In the genomic region with DNA sequence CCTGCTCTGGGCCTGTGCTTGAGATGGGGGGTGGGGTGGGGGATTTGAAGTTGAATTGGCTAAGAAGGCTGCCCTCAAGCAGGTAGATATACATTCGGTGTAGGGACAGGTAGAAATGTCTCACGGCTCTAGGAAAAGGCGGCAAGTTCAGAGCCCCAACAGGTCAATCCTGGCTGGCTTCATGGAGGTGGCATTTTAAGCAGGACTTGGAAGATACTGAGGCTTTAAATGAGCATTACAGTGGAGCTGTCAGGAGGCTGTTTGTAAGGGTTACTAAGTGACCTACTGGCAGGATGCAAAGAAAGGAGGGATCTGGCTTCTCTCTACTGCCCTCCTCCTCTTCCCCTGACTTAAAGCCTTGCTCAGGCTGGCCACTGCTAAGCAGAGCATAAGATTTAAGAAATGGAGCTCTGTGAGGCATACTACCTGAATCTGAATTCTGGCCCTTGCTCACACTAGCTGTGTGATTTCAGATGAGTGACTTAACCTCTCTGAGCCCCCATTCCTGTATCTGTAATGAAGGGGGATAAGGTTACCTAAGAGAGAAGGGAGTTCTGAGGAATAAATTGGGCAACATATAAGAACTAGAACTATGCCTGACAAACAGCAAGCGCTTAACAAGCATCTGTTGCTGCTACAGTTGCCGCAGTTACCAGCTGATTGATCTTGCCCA, we compare ENCODE assay signal across 23 cellular contexts.
DNase-seq lines count a peak whose midpoint lies in the region; ATAC-seq, FAIRE-seq and TF ChIP-seq lines count a peak whose summit lies in the region.
"Had no signal": no experiment of that assay in that cellular context is flagged by ENCODE, and none has a peak within 500 bp of the region (broad histone marks: within the 10 kb centered on the region; RNA-seq: fewer than 3 reads in every experiment).

No MANE protein-coding gene starts in this region.

- H2BK15ac ChIP-seq in mesendoderm (replicated peaks; ENCODE audit: low read depth), result no peak overlapping the region

- H3K4me3 Mint-ChIP-seq in CD14-positive monocyte (peak overlapping the region in 1 of 2 donors; percentile 4), WTC11 (no peak overlapping the region)
- no peak overlapping the region for H3K4me3 Mint-ChIP-seq in stimulated activated effector memory CD8-positive, alpha-beta T cell treated with anti-CD3 and anti-CD28 coated beads, Interleukin-12 subunit alpha, Interleukin-12 subunit beta, amount 100 ng/mL, for 72 hours
- H3K4me3 Mint-ChIP-seq: B cell; CD8-positive, alpha-beta memory T cell had no signal

- no peak overlapping the region for H2BK5ac ChIP-seq in mesendoderm (ENCODE audit: low read length)

- TF ChIP-seq EP300 in A549 (IDR thresholded peaks at IDR 0.05), result no peak

- H3K79me2 ChIP-seq in mesendoderm (ENCODE audit: control insufficient read depth, insufficient read depth, low read length), result no peaks in the 10 kb centered on the region

- no peak overlapping the region for H3K56ac ChIP-seq in mesendoderm (ENCODE audit: low read length)

- TF ChIP-seq CTCF in A549 (IDR thresholded peaks at IDR 0.05) (no peak), CD14-positive monocyte (IDR thresholded peaks at IDR 0.05) (no peak), WTC11 (IDR thresholded peaks at IDR 0.05) (no peak)

- no peaks in the 10 kb centered on the region for H3K9me3 Mint-ChIP-seq in CD14-positive monocyte
- H3K9me3 Mint-ChIP-seq in WTC11, result no peaks in the 10 kb centered on the region
- H3K9me3 Mint-ChIP-seq in stimulated activated effector memory CD8-positive, alpha-beta T cell treated with anti-CD3 and anti-CD28 coated beads, Interleukin-12 subunit alpha, Interleukin-12 subunit beta, amount 100 ng/mL, for 72 hours, result no peaks in the 10 kb centered on the region
- H3K9me3 Mint-ChIP-seq: CD8-positive, alpha-beta memory T cell had no signal

- intact Hi-C loops in CD14-positive monocyte (cut with micrococcal nuclease), result loop anchor here in 1 of 2 donors (10.0 kb wide), 1 partner anchor 70 kb away; no protein-coding TSS in a partner anchor

- H3K36me3 Mint-ChIP-seq in CD14-positive monocyte, result peaks cover 12 to 17% of the 10 kb centered on the region in 2 donors
- H3K36me3 Mint-ChIP-seq in WTC11, result no peaks in the 10 kb centered on the region
- no peaks in the 10 kb centered on the region for H3K36me3 Mint-ChIP-seq in stimulated activated effector memory CD8-positive, alpha-beta T cell treated with anti-CD3 and anti-CD28 coated beads, Interleukin-12 subunit alpha, Interleukin-12 subunit beta, amount 100 ng/mL, for 72 hours
- H3K36me3 Mint-ChIP-seq: CD8-positive, alpha-beta memory T cell had no signal

- H3K27ac ChIP-seq in A549, result no peak overlapping the region
- no peak overlapping the region for H3K27ac ChIP-seq in mesendoderm (ENCODE audit: low read depth, low read length)
- H3K27ac ChIP-seq: C4-2B, SJSA1 had no signal

- no peak overlapping the region for H3K18ac ChIP-seq in mesendoderm (ENCODE audit: low read length)

- WGBS in A549 (ENCODE audit: missing lambda C conversion rate), result 79% methylated on average over 5 of the region's 5 CpGs
- no CpG with 5 or more reads among the region's 5 CpGs for WGBS in mesendoderm (ENCODE audit: extremely low coverage, insufficient coverage, low lambda C conversion rate)

- peaks cover 0 to 2% (median 0%) of the 10 kb centered on the region in 3 donors for H3K27me3 Mint-ChIP-seq in CD14-positive monocyte (ENCODE audit: low read depth in 3 of 3)
- H3K27me3 Mint-ChIP-seq in WTC11 (ENCODE audit: low read depth), result no peaks in the 10 kb centered on the region

- no peaks in the 10 kb centered on the region for H3K79me1 ChIP-seq in mesendoderm (ENCODE audit: low read length)

- no peak for FAIRE-seq in A549 (lab: Jason Lieb, UNC)
- FAIRE-seq: GM18507 had no signal

- H3K4me1 Mint-ChIP-seq in CD14-positive monocyte, result peaks cover 78% of the 10 kb centered on the region
- H3K4me1 Mint-ChIP-seq in WTC11, result peaks cover 46% of the 10 kb centered on the region
- no peaks in the 10 kb centered on the region for H3K4me1 Mint-ChIP-seq in stimulated activated effector memory CD8-positive, alpha-beta T cell treated with anti-CD3 and anti-CD28 coated beads, Interleukin-12 subunit alpha, Interleukin-12 subunit beta, amount 100 ng/mL, for 72 hours
- H3K4me1 Mint-ChIP-seq: B cell had no signal

- H3K4me1 ChIP-seq in A549 (no peaks in the 10 kb centered on the region), mesendoderm (ENCODE audit: control insufficient read depth, low read depth, low read length) (peaks cover 3% of the 10 kb centered on the region)
- H3K4me1 ChIP-seq: SJSA1 had no signal

- no peak overlapping the region for H3K9ac ChIP-seq in mesendoderm (ENCODE audit: low read length)

- no peaks in the 10 kb centered on the region for H3K9me3 ChIP-seq in A549
- H3K9me3 ChIP-seq: SJSA1 had no signal

- peak overlapping the region; percentile 92 to 99 (median 98) for H3K27ac Mint-ChIP-seq in CD14-positive monocyte
- no peak overlapping the region for H3K27ac Mint-ChIP-seq in WTC11
- H3K27ac Mint-ChIP-seq in stimulated activated effector memory CD8-positive, alpha-beta T cell treated with anti-CD3 and anti-CD28 coated beads, Interleukin-12 subunit alpha, Interleukin-12 subunit beta, amount 100 ng/mL, for 72 hours, result no peak overlapping the region
- H3K27ac Mint-ChIP-seq: B cell; CD8-positive, alpha-beta memory T cell had no signal

- TF ChIP-seq POLR2A in A549 (IDR thresholded peaks at IDR 0.05; ENCODE audit: low read length), result no peak

- ATAC-seq in A549 (no peak), WTC11 (peak; percentile 48), GM18517 (IDR thresholded peaks at IDR 0.05; ENCODE audit: unreplicated experiment) (no peak)
- ATAC-seq in stimulated activated effector memory CD8-positive, alpha-beta T cell treated with anti-CD3 and anti-CD28 coated beads, Interleukin-12 subunit alpha, Interleukin-12 subunit beta, amount 100 ng/mL, for 72 hours, result no peak

- H3K4me2 ChIP-seq in A549, result no peak overlapping the region
- no peak overlapping the region for H3K4me2 ChIP-seq in mesendoderm (ENCODE audit: low read length)

- H2BK120ac ChIP-seq in mesendoderm (ENCODE audit: low read depth, low read length), result no peak overlapping the region

- no peak overlapping the region for H3K4me3 ChIP-seq in A549
- H3K4me3 ChIP-seq in mesendoderm (ENCODE audit: low read length), result no peak overlapping the region
- H3K4me3 ChIP-seq: SJSA1 had no signal

- H3K27me3 ChIP-seq in mesendoderm (ENCODE audit: insufficient read depth, low read length, poor library complexity), result no peaks in the 10 kb centered on the region
- H3K27me3 ChIP-seq: SJSA1 had no signal

- H3K23ac ChIP-seq in mesendoderm (ENCODE audit: low read length), result no peak overlapping the region

- CTCF ChIA-PET in A549 (lab: Yijun Ruan, JAX), result interaction anchor here (1.1 to 2.0 kb wide), 3 partner anchors 11 to 61 kb away, joined by 3 to 8 read pairs (median 3); no protein-coding TSS in a partner anchor
- CTCF ChIA-PET in WTC11 (lab: Charles Lee), result interaction anchor here (0.7 to 1.4 kb wide), 4 partner anchors 32 to 302 kb away, joined by 3 to 5 read pairs (median 4); no protein-coding TSS in a partner anchor
- CTCF ChIA-PET in HEK293T (lab: Yijun Ruan, JAX), result no interaction called here

- H4K8ac ChIP-seq in mesendoderm (ENCODE audit: low read depth, low read length), result no peak overlapping the region

- TF ChIP-seq RAD21 in A549 (conservative IDR thresholded peaks at IDR 0.05 in 1 of 2, IDR thresholded peaks at IDR 0.05 in 1 of 2), result no peak

- no peak for DNase-seq in A549 (ENCODE audit: low read depth in 1 of 2, low spot score in 1 of 2)
- no peak for DNase-seq in CD14-positive monocyte (ENCODE audit: low spot score)
- no peak for DNase-seq in WTC11 (ENCODE audit: low spot score)
- DNase-seq in mesendoderm, result peak; percentile 26
- DNase-seq in stimulated activated effector memory CD8-positive, alpha-beta T cell treated with anti-CD3 and anti-CD28 coated beads, Interleukin-12 subunit alpha, Interleukin-12 subunit beta, amount 100 ng/mL, for 72 hours (ENCODE audit: low spot score in 2 of 2), result no peak
- DNase-seq in HEK293T (ENCODE audit: extremely low spot score), result no peak
- DNase-seq: CD8-positive, alpha-beta memory T cell; GOT3; Kasumi-1; NCI-H1105 treated with DMSO at 0.1 percent for 48 hours; NCI-H146; NCI-H1930; NCI-H2107; NCI-H446; NCI-H524 treated with DMSO at 0.1 percent for 48 hours; NCI-H774; Right ventricle myocardium superior; RPMI8226 had no signal

- H4K5ac ChIP-seq in mesendoderm (ENCODE audit: low read length), result no peak overlapping the region

- H2AK5ac ChIP-seq in mesendoderm (ENCODE audit: low read length), result no peak overlapping the region

- H3K4ac ChIP-seq in mesendoderm (ENCODE audit: low read depth, low read length), result no peak overlapping the region

- H3K36me3 ChIP-seq in mesendoderm (ENCODE audit: control insufficient read depth, insufficient read depth, low read length), result no peaks in the 10 kb centered on the region
- H3K36me3 ChIP-seq: SJSA1 had no signal

- POLR2A ChIA-PET in A549 (lab: Yijun Ruan, JAX), result no interaction called here
- POLR2A ChIA-PET in WTC11 (lab: Charles Lee), result no interaction called here
- POLR2A ChIA-PET in HEK293T (lab: Yijun Ruan, JAX), result no interaction called here

TF ChIP-seq in A549, 52 proteins besides CTCF, POLR2A, EP300 and RAD21:
- TF ChIP-seq HOXB5 (CRISPR knock-in tag; IDR thresholded peaks at IDR 0.05), result no peak
- no peak for TF ChIP-seq PHF8 (IDR thresholded peaks at IDR 0.05; ENCODE audit: borderline replicate concordance, low read depth)
- no peak for TF ChIP-seq RCOR1 (IDR thresholded peaks at IDR 0.05; ENCODE audit: low read depth, low read length)
- no peak for TF ChIP-seq HEYL (CRISPR knock-in tag; IDR thresholded peaks at IDR 0.05)
- TF ChIP-seq ZFP36 (IDR thresholded peaks at IDR 0.05; ENCODE audit: borderline replicate concordance, partially characterized antibody), result peak; percentile 78

TF ChIP-seq in HEK293T, 16 proteins besides CTCF, POLR2A, EP300 and RAD21:
- TF ChIP-seq HDGF (IDR thresholded peaks at IDR 0.05; ENCODE audit: borderline replicate concordance), result no peak
- no peak for TF ChIP-seq CTBP1 (IDR thresholded peaks at IDR 0.05; ENCODE audit: borderline replicate concordance)
- no peak for TF ChIP-seq FOXK2 (IDR thresholded peaks at IDR 0.05)
- no peak for TF ChIP-seq FOXM1 (IDR thresholded peaks at IDR 0.05; ENCODE audit: borderline replicate concordance)
- TF ChIP-seq TARDBP (IDR thresholded peaks at IDR 0.05), result no peak

Comparison
In these comparisons a context has a peak if more than half of its experiments do, and no peak if none do; other contexts are left out.
1. H3K27ac Mint-ChIP-seq: peak in CD14-positive monocyte (7 of 7); none in WTC11 (single experiment) and stimulated activated effector memory CD8-positive, alpha-beta T cell treated with anti-CD3 and anti-CD28 coated beads, Interleukin-12 subunit alpha, Interleukin-12 subunit beta, amount 100 ng/mL, for 72 hours (single experiment).